ENCODE assay signal across 8 cellular contexts in genomic region chr16:48383877-48384304, GRCh38. TPM values are rescaled to one million over a fixed set of nuclear protein-coding genes. Genes with fewer than 3 reads are reported as not detected.
A peak's percentile ranks its signal among the peaks of the same experiment; 100 is the strongest.
DNase-seq lines count a peak whose midpoint lies in the region; ATAC-seq and TF ChIP-seq lines count a peak whose summit lies in the region.

No MANE protein-coding gene starts in this region.

- POLR2A ChIA-PET in activated CD4-positive, alpha-beta T cell treated with anti-CD3 and anti-CD28 coated beads, Interleukin-2, amount 10 ng/mL, durations not matched to agents 7 days and 5 days (lab: Charles Lee): no interaction called here

- CTCF ChIA-PET in activated CD4-positive, alpha-beta T cell treated with anti-CD3 and anti-CD28 coated beads, Interleukin-2, amount 10 ng/mL, durations not matched to agents 7 days and 5 days (lab: Charles Lee): interaction anchor here (1.2 to 1.7 kb wide), 2 partner anchors 14 to 245 kb away, joined by 3 to 5 read pairs; no protein-coding TSS in a partner anchor

- H3K27ac Mint-ChIP-seq in activated CD4-positive, alpha-beta T cell treated with anti-CD3 and anti-CD28 coated beads, Interleukin-2, amount 10 ng/mL, durations not matched to agents 7 days and 5 days: peak overlapping the region; percentile 94

- no peaks in the 10 kb centered on the region for H3K27me3 ChIP-seq in RWPE2 (ENCODE audit: insufficient read depth, poor library complexity, severe bottlenecking)
- no peaks in the 10 kb centered on the region for H3K27me3 ChIP-seq in duodenal mucosa (ENCODE audit: control insufficient read depth in 1 of 2, insufficient read depth in 2 of 2, low read length in 2 of 2)
- H3K27me3 ChIP-seq in mucosa of rectum (ENCODE audit: control insufficient read depth in 2 of 2, insufficient read depth in 2 of 2, low read length in 2 of 2): no peaks in the 10 kb centered on the region

- H3K9ac ChIP-seq in duodenal mucosa (ENCODE audit: low read depth in 1 of 2, low read length in 2 of 2): peak overlapping the region; percentile 76 to 85
- H3K9ac ChIP-seq in mucosa of rectum (ENCODE audit: low read depth in 1 of 2, low read length in 2 of 2): peak overlapping the region; percentile 80 to 89

- ATAC-seq in RWPE2 (ENCODE audit: low read depth): peak; percentile 24; the same call in 2 of the 3 replicates

- H3K9me3 Mint-ChIP-seq in activated CD4-positive, alpha-beta T cell treated with anti-CD3 and anti-CD28 coated beads, Interleukin-2, amount 10 ng/mL, durations not matched to agents 7 days and 5 days: no peaks in the 10 kb centered on the region

- H3K9me3 ChIP-seq in RWPE2 (ENCODE audit: severe bottlenecking): no peaks in the 10 kb centered on the region
- H3K9me3 ChIP-seq in duodenal mucosa (ENCODE audit: control insufficient read depth in 1 of 2, low read length in 2 of 2): no peaks in the 10 kb centered on the region
- no peaks in the 10 kb centered on the region for H3K9me3 ChIP-seq in mucosa of rectum (ENCODE audit: control insufficient read depth in 2 of 2, low read length in 2 of 2)

- no peaks in the 10 kb centered on the region for H3K27me3 Mint-ChIP-seq in activated CD4-positive, alpha-beta T cell treated with anti-CD3 and anti-CD28 coated beads, Interleukin-2, amount 10 ng/mL, durations not matched to agents 7 days and 5 days

- peaks cover 14% of the 10 kb centered on the region for H3K4me1 ChIP-seq in RWPE2 (ENCODE audit: insufficient read depth, poor library complexity, severe bottlenecking)
- H3K4me1 ChIP-seq in duodenal mucosa (ENCODE audit: control insufficient read depth in 1 of 2, insufficient read depth in 2 of 2, low read length in 2 of 2): peaks cover 31 to 37% of the 10 kb centered on the region in 2 donors
- H3K4me1 ChIP-seq in mucosa of rectum (ENCODE audit: control insufficient read depth in 2 of 2, insufficient read depth in 2 of 2, low read length in 2 of 2): peaks cover 13 to 17% of the 10 kb centered on the region in 2 donors

- DNase-seq in activated CD4-positive, alpha-beta T cell treated with anti-CD3 and anti-CD28 coated beads, Interleukin-2, amount 10 ng/mL, durations not matched to agents 7 days and 5 days: peak; percentile 12
- no peak for DNase-seq in activated CD4-positive, alpha-beta T cell treated with anti-CD3 and anti-CD28 coated beads for 1 hour
- no peak for DNase-seq in RWPE2 (ENCODE audit: low spot score)
- no peak for DNase-seq in H4 (ENCODE audit: low spot score)
- DNase-seq in GM13976 (ENCODE audit: low spot score): no peak
- DNase-seq in stimulated activated CD4-positive, alpha-beta T cell treated with anti-CD3 and anti-CD28 coated beads, Interleukin-4, amount 100 ng/mL, for 24 hours: no peak

- 0 out of 2 replicates have a peak, but pooled peaks cover 6% of the 10 kb centered on the region for H3K36me3 ChIP-seq in RWPE2 (ENCODE audit: low read depth)
- no peaks in the 10 kb centered on the region for H3K36me3 ChIP-seq in duodenal mucosa (ENCODE audit: control insufficient read depth in 1 of 2, insufficient read depth in 2 of 2, low read length in 2 of 2)
- no peaks in the 10 kb centered on the region for H3K36me3 ChIP-seq in mucosa of rectum (ENCODE audit: control insufficient read depth in 2 of 2, insufficient read depth in 2 of 2, low read length in 2 of 2)

- peaks cover 5% of the 10 kb centered on the region for H3K36me3 Mint-ChIP-seq in activated CD4-positive, alpha-beta T cell treated with anti-CD3 and anti-CD28 coated beads, Interleukin-2, amount 10 ng/mL, durations not matched to agents 7 days and 5 days (ENCODE audit: low read depth)

- H3K27ac ChIP-seq in RWPE2 (ENCODE audit: poor library complexity, severe bottlenecking) (peak overlapping the region; percentile 78), duodenal mucosa (ENCODE audit: low read depth, low read length) (peak overlapping the region; percentile 86), mucosa of rectum (ENCODE audit: low read depth in 2 of 2, low read length in 2 of 2) (peak overlapping the region; percentile 89 to 98)

- peaks cover 34% of the 10 kb centered on the region for H3K4me1 Mint-ChIP-seq in activated CD4-positive, alpha-beta T cell treated with anti-CD3 and anti-CD28 coated beads, Interleukin-2, amount 10 ng/mL, durations not matched to agents 7 days and 5 days

- in situ Hi-C loops in GM13976 (cut with MboI; ENCODE audit: low sequenced_read_pairs, unreplicated experiment): no loop called here

- TF ChIP-seq CTCF in RWPE2 (IDR thresholded peaks at IDR 0.05; ENCODE audit: poor library complexity, severe bottlenecking): no peak
- no peak for TF ChIP-seq CTCF in GM13976 (IDR thresholded peaks at IDR 0.05; ENCODE audit: borderline replicate concordance, control extremely low read depth, extremely low read depth, insufficient read depth, missing control alignments)

- H3K4me3 ChIP-seq in RWPE2 (ENCODE audit: severe bottlenecking) (peak overlapping the region; percentile 100), duodenal mucosa (ENCODE audit: low read depth in 1 of 2, low read length in 2 of 2) (peak overlapping the region; percentile 75 to 82), mucosa of rectum (ENCODE audit: low read length in 2 of 2) (peak overlapping the region; percentile 76 to 96)

- peak overlapping the region; percentile 99 for H3K4me3 Mint-ChIP-seq in activated CD4-positive, alpha-beta T cell treated with anti-CD3 and anti-CD28 coated beads, Interleukin-2, amount 10 ng/mL, durations not matched to agents 7 days and 5 days

RNA-seq across cellular contexts. Expression of gene SIAH1, which starts 1.3 kb away (rescaled TPM):
- total RNA-seq in activated CD4-positive, alpha-beta T cell treated with anti-CD3 and anti-CD28 coated beads, Interleukin-2, amount 10 ng/mL, durations not matched to agents 7 days and 5 days: 10 to 100 TPM; 13.5 to 13.7 TPM
- total RNA-seq in H4 (2014; rRNA removed; shearing (Covaris generic)): 38.3 and 41.1 TPM in 2 replicates
